ENCODE assay signal across 32 cellular contexts in genomic region chr13:39864221-39864620, GRCh38.
"Had no signal": no experiment of that assay in that cellular context is flagged by ENCODE, and none has a peak within 500 bp of the region (broad histone marks: within the 10 kb centered on the region; RNA-seq: fewer than 3 reads in every experiment).

No MANE protein-coding gene starts in this region.

- H3K27me3 ChIP-seq: adrenal gland, body of pancreas, brain microvascular endothelial cell, breast epithelium had no signal

- H3K27ac ChIP-seq: adrenal gland, body of pancreas, brain microvascular endothelial cell, breast epithelium, VCaP had no signal

- H3K9me3 ChIP-seq: adrenal gland, body of pancreas, breast epithelium had no signal

- DNase-seq: activated B cell treated with CpG ODN at 0.5 μM for 24 hours; activated CD4-positive, alpha-beta memory T cell treated with anti-CD3 and anti-CD28 coated beads for 36 hours; activated CD4-positive, alpha-beta T cell treated with anti-CD3 and anti-CD28 coated beads for 4 hours; activated CD4-positive, alpha-beta T cell treated with anti-CD3 and anti-CD28 coated beads, Interleukin-2, amount 10 ng/mL, durations not matched to agents 24 days and 14 days; activated CD4-positive, alpha-beta T cell treated with anti-CD3 and anti-CD28 coated beads, Interleukin-2, amount 50 U/mL, for 1 hour; activated CD4-positive, alpha-beta T cell treated with anti-CD3 and anti-CD28 coated beads, Interleukin-2, amount 50 U/mL, for 4 hours; activated CD4-positive, CD25-positive, alpha-beta regulatory T cell treated with anti-CD3 and anti-CD28 coated beads, Interleukin-2, amount 50 U/mL, for 72 hours; activated CD8-positive, alpha-beta memory T cell treated with anti-CD3 and anti-CD28 coated beads, Interleukin-2, amount 50 U/mL, for 4 hours; activated CD8-positive, alpha-beta T cell treated with anti-CD3 and anti-CD28 coated beads for 36 hours; activated effector memory CD4-positive, alpha-beta T cell treated with anti-CD3 and anti-CD28 coated beads, Interleukin-2, amount 50 U/mL, for 16 hours; activated gamma-delta T cell treated with Interleukin-2 at 50 U/mL for 16 hours; activated naive CD4-positive, alpha-beta T cell; activated naive CD4-positive, alpha-beta T cell treated with anti-CD3 and anti-CD28 coated beads for 36 hours; activated naive CD4-positive, alpha-beta T cell treated with anti-CD3 and anti-CD28 coated beads, Interleukin-2, amount 50 U/mL, for 16 hours; activated naive CD8-positive, alpha-beta T cell treated with anti-CD3 and anti-CD28 coated beads for 36 hours; activated T-cell treated with anti-CD3 and anti-CD28 coated beads for 4 hours; activated T-cell treated with anti-CD3 and anti-CD28 coated beads, Interleukin-2, amount 50 U/mL, for 1 hour; activated T-cell treated with anti-CD3 and anti-CD28 coated beads, Interleukin-2, amount 50 U/mL, for 4 hours; activated T-cell treated with anti-CD3 and anti-CD28 coated beads, Interleukin-2, amount 50 U/mL, for 72 hours; adrenal gland; amniotic stem cell; aorta; body of pancreas; brain microvascular endothelial cell; central memory CD4-positive, alpha-beta T cell; T-helper 1 cell; T-helper 2 cell; T-helper 9 cell had no signal

- FAIRE-seq: astrocyte, TTC549 had no signal

- H3K36me3 ChIP-seq: adrenal gland, brain microvascular endothelial cell, breast epithelium had no signal

- H3K4me3 ChIP-seq: adrenal gland, body of pancreas, breast epithelium had no signal

- H3K4me1 ChIP-seq: adrenal gland, body of pancreas, breast epithelium had no signal
